In the genomic region with DNA sequence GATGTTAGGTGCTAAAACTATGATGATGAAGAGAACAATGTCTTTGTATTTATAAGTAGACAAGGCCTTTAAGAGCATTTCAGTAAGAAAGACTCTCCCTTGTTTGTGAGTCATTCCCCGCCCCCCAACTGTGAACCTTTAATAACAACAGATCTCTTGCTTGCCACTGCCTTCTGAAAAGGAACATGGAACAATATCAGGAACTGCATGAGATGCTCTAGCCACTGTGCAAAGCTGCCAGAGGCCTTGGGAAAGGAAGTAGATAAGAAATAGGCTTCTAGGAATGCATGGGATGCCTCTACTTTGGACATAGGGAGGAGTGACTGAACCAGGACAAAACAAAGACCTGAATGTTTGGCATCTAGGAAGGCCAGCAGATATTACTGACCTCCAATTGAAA, we compare ENCODE assay signal across 27 cellular contexts.
DNase-seq lines count a peak whose midpoint lies in the region; ATAC-seq, FAIRE-seq and TF ChIP-seq lines count a peak whose summit lies in the region.
"Had no signal": no experiment of that assay in that cellular context is flagged by ENCODE, and none has a peak within 500 bp of the region (broad histone marks: within the 10 kb centered on the region; RNA-seq: fewer than 3 reads in every experiment).

No MANE protein-coding gene starts in this region.

- ATAC-seq in Right ventricle myocardium superior (ENCODE audit: poor library complexity) = peak; percentile 44
- ATAC-seq in right lobe of liver = peak; percentile 67 to 90 (median 82)
- ATAC-seq in HG02840 (IDR thresholded peaks at IDR 0.05; ENCODE audit: low FRiP score, unreplicated experiment) = no peak
- ATAC-seq in GM19452 (IDR thresholded peaks at IDR 0.05; ENCODE audit: unreplicated experiment) = no peak
- ATAC-seq: activated naive CD4-positive, alpha-beta T cell treated with anti-CD3 and anti-CD28 coated beads, Interleukin-2, amount 50 U/mL, for 72 hours; activated T-helper 17 cell treated with anti-CD3 and anti-CD28 coated beads, Interleukin-2, amount 50 U/mL, for 72 hours; stimulated activated naive CD8-positive, alpha-beta T cell treated with anti-CD3 and anti-CD28 coated beads, Interleukin-15, amount 100 ng/mL, for 72 hours had no signal

- BruUV-seq in endothelial cell of umbilical vein (replicated peaks; lab: Mats Ljungman, UMichigan) = no TSS peak

- FAIRE-seq in endothelial cell of umbilical vein (lab: Jason Lieb, UNC) = peak; percentile 92
- FAIRE-seq: A204.1, G401.6, keratinocyte had no signal

- no peak for DNase-seq in Right ventricle myocardium superior
- no peak for DNase-seq in right atrium auricular region (ENCODE audit: low spot score)
- DNase-seq in endothelial cell of umbilical vein (ENCODE audit: low read depth, low spot score) = peak; percentile 95
- no peak for DNase-seq in right lobe of liver
- DNase-seq in colonic mucosa = no peak
- DNase-seq in GOT3 (lab: John Stamatoyannopoulos, UW) = no peak
- DNase-seq: activated CD4-positive, alpha-beta T cell treated with anti-CD3 and anti-CD28 coated beads, Interleukin-2, amount 50 U/mL, for 4 hours; activated CD4-positive, CD25-positive, alpha-beta regulatory T cell; activated CD8-positive, alpha-beta memory T cell treated with anti-CD3 and anti-CD28 coated beads, Interleukin-2, amount 50 U/mL, for 4 hours; aorta; cerebellar nuclear complex; DMS53; effector CD4-positive, alpha-beta T cell; foreskin melanocyte; Karpas-422; MV-4-11; NCI-H2171 treated with DMSO at 0.1 percent for 48 hours; NCI-H526; stimulated activated naive CD8-positive, alpha-beta T cell treated with anti-CD3 and anti-CD28 coated beads, Interleukin-15, amount 100 ng/mL, for 72 hours had no signal

- H3K4me2 ChIP-seq in endothelial cell of umbilical vein (ENCODE audit: insufficient read depth, low read length) = peak overlapping the region; percentile 75

- H3K9me3 ChIP-seq in right atrium auricular region (no peaks in the 10 kb centered on the region), endothelial cell of umbilical vein (replicated peaks; ENCODE audit: control insufficient read depth, insufficient read depth, low read length) (no peaks in the 10 kb centered on the region), right lobe of liver (no peaks in the 10 kb centered on the region), colonic mucosa (no peaks in the 10 kb centered on the region)
- H3K9me3 ChIP-seq: tibial nerve had no signal

- no peak overlapping the region for H3K4me3 ChIP-seq in right atrium auricular region
- H3K4me3 ChIP-seq in endothelial cell of umbilical vein (replicated peaks in 1 of 3; ENCODE audit: insufficient read depth in 1 of 3, low read depth in 1 of 3, low read length in 3 of 3) = no peak overlapping the region
- no peak overlapping the region for H3K4me3 ChIP-seq in right lobe of liver
- no peak overlapping the region for H3K4me3 ChIP-seq in colonic mucosa
- H3K4me3 ChIP-seq: tibial nerve had no signal

- TF ChIP-seq POLR2A in endothelial cell of umbilical vein (IDR thresholded peaks at IDR 0.05; ENCODE audit: low read depth, low read length) = no peak
- TF ChIP-seq POLR2A in right lobe of liver (IDR thresholded peaks at IDR 0.05) = no peak

- H3K9me1 ChIP-seq in endothelial cell of umbilical vein (replicated peaks; ENCODE audit: control insufficient read depth, extremely low read depth, insufficient read depth, low read length) = no peaks in the 10 kb centered on the region

- WGBS in right lobe of liver (ENCODE audit: insufficient coverage, low coverage, low lambda C conversion rate, missing lambda C conversion rate) = 50% methylated on average over 1 of the region's 1 CpG

- dilution Hi-C loops in endothelial cell of umbilical vein (cut with MboI; ENCODE audit: extremely low pct_ligation_motif_present, low sequenced_read_pairs) = no loop called here

- H3K27ac ChIP-seq in right atrium auricular region (peak overlapping the region in 1 of 2 donors; percentile 50), endothelial cell of umbilical vein (ENCODE audit: insufficient read depth, low read depth, low read length) (peak overlapping the region; percentile 89), right lobe of liver (no peak overlapping the region), colonic mucosa (no peak overlapping the region)
- H3K27ac ChIP-seq: tibial nerve had no signal

- H2AFZ ChIP-seq in endothelial cell of umbilical vein (ENCODE audit: low read depth, low read length) = peak overlapping the region; percentile 93

- no peaks in the 10 kb centered on the region for H4K20me1 ChIP-seq in endothelial cell of umbilical vein (replicated peaks; ENCODE audit: control insufficient read depth, extremely low read depth, insufficient read depth, low read length)

- POLR2A ChIA-PET in endothelial cell of umbilical vein (lab: Charles Lee) = no interaction called here

- H3K79me2 ChIP-seq in endothelial cell of umbilical vein (ENCODE audit: control insufficient read depth, insufficient read depth, low read length) = no peaks in the 10 kb centered on the region

- intact Hi-C loops in Right ventricle myocardium superior (cut with DNase I) = no loop called here
- intact Hi-C loops in endothelial cell of umbilical vein (cut with micrococcal nuclease) = loop anchor here (1.0 to 10.0 kb wide), 8 partner anchors 43 to 777 kb away; partner anchors contain the start of gene MPDZ
- intact Hi-C loops in right lobe of liver (cut with DNase I) = no loop called here
- intact Hi-C loops in colonic mucosa (cut with DNase I) = no loop called here

- CTCF ChIA-PET in endothelial cell of umbilical vein (lab: Charles Lee) = no interaction called here

- H3K36me3 ChIP-seq in right atrium auricular region = no peaks in the 10 kb centered on the region
- H3K36me3 ChIP-seq in endothelial cell of umbilical vein (ENCODE audit: control insufficient read depth in 2 of 2, extremely low read depth in 1 of 2, insufficient read depth in 2 of 2, low read length in 2 of 2) = no peaks in the 10 kb centered on the region
- no peaks in the 10 kb centered on the region for H3K36me3 ChIP-seq in right lobe of liver
- H3K36me3 ChIP-seq in colonic mucosa = no peaks in the 10 kb centered on the region
- H3K36me3 ChIP-seq: tibial nerve had no signal

- no peak for TF ChIP-seq CTCF in right atrium auricular region (IDR thresholded peaks at IDR 0.05)
- no peak for TF ChIP-seq CTCF in endothelial cell of umbilical vein (IDR thresholded peaks at IDR 0.05; ENCODE audit: extremely low read depth in 1 of 2, insufficient read depth in 1 of 2, low read depth in 1 of 2, low read length in 2 of 2)
- TF ChIP-seq CTCF in right lobe of liver (IDR thresholded peaks at IDR 0.05) = no peak
- TF ChIP-seq CTCF in colonic mucosa (IDR thresholded peaks at IDR 0.05) = no peak

- H3K9ac ChIP-seq in endothelial cell of umbilical vein (replicated peaks; ENCODE audit: extremely low read depth, insufficient read depth, low read length) (no peak overlapping the region), colonic mucosa (ENCODE audit: low read depth in 2 of 2, low read length in 2 of 2) (no peak overlapping the region)

- H3K27me3 ChIP-seq in right atrium auricular region (no peaks in the 10 kb centered on the region), endothelial cell of umbilical vein (ENCODE audit: control insufficient read depth in 2 of 2, insufficient read depth in 2 of 2, low read length in 2 of 2) (no peaks in the 10 kb centered on the region), right lobe of liver (no peaks in the 10 kb centered on the region), colonic mucosa (no peaks in the 10 kb centered on the region)
- H3K27me3 ChIP-seq: tibial nerve had no signal

- H3K4me1 ChIP-seq in right atrium auricular region (peaks cover 0 to 6% of the 10 kb centered on the region in 2 donors), endothelial cell of umbilical vein (ENCODE audit: control insufficient read depth, extremely low read depth, insufficient read depth, low read length) (peaks cover 23% of the 10 kb centered on the region), right lobe of liver (no peaks in the 10 kb centered on the region), colonic mucosa (no peaks in the 10 kb centered on the region)

TF ChIP-seq in endothelial cell of umbilical vein, 7 proteins besides CTCF, POLR2A, EP300 and RAD21:
- TF ChIP-seq GATA2 (IDR thresholded peaks at IDR 0.05; ENCODE audit: insufficient read depth, insufficient read length, low read depth, low read length) = peak; percentile 94
- TF ChIP-seq JUN (IDR thresholded peaks at IDR 0.05; ENCODE audit: borderline replicate concordance, insufficient read depth, insufficient read length, low read depth) = peak; percentile 62
- no peak for TF ChIP-seq EZH2 (IDR thresholded peaks at IDR 0.05; ENCODE audit: borderline replicate concordance, low read depth, low read length, severe bottlenecking)
- TF ChIP-seq POLR2AphosphoS5 (IDR thresholded peaks at IDR 0.05; ENCODE audit: insufficient read depth, low read depth, low read length) = peak; percentile 32
- TF ChIP-seq MYC (IDR thresholded peaks at IDR 0.05; ENCODE audit: low read depth, low read length) = no peak
- TF ChIP-seq, protein P1, sequence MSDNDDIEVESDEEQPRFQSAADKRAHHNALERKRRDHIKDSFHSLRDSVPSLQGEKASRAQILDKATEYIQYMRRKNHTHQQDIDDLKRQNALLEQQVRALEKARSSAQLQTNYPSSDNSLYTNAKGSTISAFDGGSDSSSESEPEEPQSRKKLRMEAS (IDR thresholded peaks at IDR 0.05; ENCODE audit: insufficient read depth, insufficient read length) = no peak
- TF ChIP-seq FOS (IDR thresholded peaks at IDR 0.05; ENCODE audit: borderline replicate concordance, insufficient read depth, low read length) = peak; percentile 89

Comparison
In these comparisons a context has a peak if more than half of its experiments do, and no peak if none do; other contexts are left out.
1. ATAC-seq: peak in Right ventricle myocardium superior (single experiment) and right lobe of liver (4 of 4); none in HG02840 (single experiment) and GM19452 (single experiment).